8 cellular contexts compared by ENCODE assay signal in genomic region chr7:73822319-73823173, GRCh38. TPM values are rescaled to one million over a fixed set of nuclear protein-coding genes. Genes with fewer than 3 reads are reported as not detected.
DNase-seq lines count a peak whose midpoint lies in the region; ATAC-seq and TF ChIP-seq lines count a peak whose summit lies in the region.

No MANE protein-coding gene starts in this region.

- peak overlapping the region; percentile 15 for H3K27ac Mint-ChIP-seq in mesothelial cell of epicardium

- H3K27me3 Mint-ChIP-seq in mesothelial cell of epicardium (ENCODE audit: low read depth) = no peaks in the 10 kb centered on the region

- H3K4me1 ChIP-seq in BE2C (peaks cover 8% of the 10 kb centered on the region), body of pancreas (peaks cover 36% of the 10 kb centered on the region), tibial nerve (peaks cover 0 to 6% (median 1%) of the 10 kb centered on the region in 4 donors)

- H3K27ac ChIP-seq in body of pancreas = peak overlapping the region in 2 of 4 donors; percentile 23 to 41
- peak overlapping the region in 1 of 4 donors; percentile 68 for H3K27ac ChIP-seq in tibial nerve

- H3K36me3 ChIP-seq in BE2C = no peaks in the 10 kb centered on the region
- no peaks in the 10 kb centered on the region for H3K36me3 ChIP-seq in body of pancreas (replicated peaks in 1 of 2; ENCODE audit: insufficient read depth in 1 of 2, low read depth in 2 of 2)
- no peaks in the 10 kb centered on the region for H3K36me3 ChIP-seq in tibial nerve

- H3K9me3 ChIP-seq in BE2C (no peaks in the 10 kb centered on the region), body of pancreas (no peaks in the 10 kb centered on the region), tibial nerve (no peaks in the 10 kb centered on the region)

- TF ChIP-seq POLR2A in body of pancreas (IDR thresholded peaks at IDR 0.05) (peak in 1 of 3 donors; percentile 32), tibial nerve (IDR thresholded peaks at IDR 0.05) (no peak)

- peak; percentile 90 for DNase-seq in BE2C
- peak; percentile 89 for DNase-seq in LNCaP clone FGC (ENCODE audit: low read depth)
- peak in 3 of 4 donors; percentile 49 to 64 (median 55) for DNase-seq in body of pancreas
- no peak for DNase-seq in mesothelial cell of epicardium (ENCODE audit: low spot score in 2 of 2, unreplicated experiment in 2 of 2)
- DNase-seq in GF-D8 (lab: John Stamatoyannopoulos, UW) = no peak
- DNase-seq in activated CD4-positive, CD25-positive, alpha-beta regulatory T cell treated with anti-CD3 and anti-CD28 coated beads, Interleukin-2, amount 50 U/mL, for 72 hours = no peak
- no peak for DNase-seq in tibial nerve (ENCODE audit: low spot score in 2 of 2)

- intact Hi-C loops in body of pancreas (cut with DNase I) = no loop called here

- peaks cover 19% of the 10 kb centered on the region for H3K4me1 Mint-ChIP-seq in mesothelial cell of epicardium

- H3K27me3 ChIP-seq in BE2C = no peaks in the 10 kb centered on the region
- no peaks in the 10 kb centered on the region for H3K27me3 ChIP-seq in body of pancreas
- H3K27me3 ChIP-seq in tibial nerve = no peaks in the 10 kb centered on the region

- H3K4me3 Mint-ChIP-seq in mesothelial cell of epicardium = no peak overlapping the region

- peak overlapping the region; percentile 10 for H3K4me3 ChIP-seq in BE2C (ENCODE audit: low read depth, low read length)
- H3K4me3 ChIP-seq in LNCaP clone FGC (ENCODE audit: low read depth, low read length) = no peak overlapping the region
- H3K4me3 ChIP-seq in body of pancreas = no peak overlapping the region
- H3K4me3 ChIP-seq in tibial nerve = no peak overlapping the region

- 69 to 71% methylated on average over 9 to 14 of the region's 15 CpGs for WGBS in body of pancreas, 2 donors
- 49 to 56% methylated on average over 11 to 15 of the region's 15 CpGs for WGBS in tibial nerve, 2 donors

- ATAC-seq in body of pancreas = peak; percentile 25
- ATAC-seq in GM18868 (IDR thresholded peaks at IDR 0.05; ENCODE audit: unreplicated experiment) = no peak

- no peaks in the 10 kb centered on the region for H3K9me3 Mint-ChIP-seq in mesothelial cell of epicardium

- no peaks in the 10 kb centered on the region for H3K36me3 Mint-ChIP-seq in mesothelial cell of epicardium

- no peak for TF ChIP-seq EP300 in tibial nerve (IDR thresholded peaks at IDR 0.05)

- TF ChIP-seq CTCF in BE2C (IDR thresholded peaks at IDR 0.05; ENCODE audit: low read depth, low read length) (no peak), LNCaP clone FGC (IDR thresholded peaks at IDR 0.05; ENCODE audit: control insufficient read depth, extremely low read depth, insufficient read depth) (no peak), body of pancreas (IDR thresholded peaks at IDR 0.05) (no peak), mesothelial cell of epicardium (IDR thresholded peaks at IDR 0.05; ENCODE audit: unreplicated experiment) (no peak), tibial nerve (IDR thresholded peaks at IDR 0.05) (no peak)

RNA-seq across cellular contexts. Expression of gene CLDN4, which starts 8.2 kb away (rescaled TPM):
- 22.2 TPM for polyA plus RNA-seq in BE2C (2012; ENCODE audit: insufficient read depth, insufficient read length, low read depth)
- total RNA-seq in body of pancreas (10 to 100 TPM; 65.6 to 76.8 TPM), mesothelial cell of epicardium (158 to 175 TPM (median 165 TPM) in 3 replicates), tibial nerve (1 to 10 TPM in 1 of 4 donors, under 1 TPM in 2, not detected in 1; 0.42 to 2.0 (median 0.66) TPM)

RNA-seq across cellular contexts. Expression of gene METTL27, which starts 19.8 kb away (rescaled TPM):
- polyA plus RNA-seq in BE2C (2012; ENCODE audit: insufficient read depth, insufficient read length, low read depth) = 6.6 TPM
- total RNA-seq in body of pancreas (1 to 10 TPM; 2.1 to 3.3 TPM), mesothelial cell of epicardium (7.9 to 11.4 TPM (median 8.7 TPM) in 3 replicates), tibial nerve (1 to 10 TPM in 3 of 4 donors, not detected in 1; 3.6 to 9.2 (median 9.0) TPM)

RNA-seq across cellular contexts. Expression of gene TMEM270, which starts 38.4 kb away (rescaled TPM):
- polyA plus RNA-seq in BE2C (2012; ENCODE audit: insufficient read depth, insufficient read length, low read depth) = not detected
- total RNA-seq in body of pancreas (not detected), mesothelial cell of epicardium (not detected in 3 replicates), tibial nerve (not detected)

RNA-seq across cellular contexts. Expression of gene CLDN3, which starts 52.5 kb away (rescaled TPM):
- polyA plus RNA-seq in BE2C (2012; ENCODE audit: insufficient read depth, insufficient read length, low read depth) = not detected
- 100 to 1,000 TPM in 1 of 2 donors, 10 to 100 TPM in 1; 94.2 to 150 TPM for total RNA-seq in body of pancreas
- 10.5 to 11.0 TPM (median 10.6 TPM) in 3 replicates for total RNA-seq in mesothelial cell of epicardium
- not detected for total RNA-seq in tibial nerve

Comparison
In these comparisons a context has a peak if more than half of its experiments do, and no peak if none do; other contexts are left out.
1. DNase-seq: peak in BE2C (single experiment), LNCaP clone FGC (single experiment) and body of pancreas (3 of 4); none in mesothelial cell of epicardium (0 of 2), GF-D8 (single experiment), activated CD4-positive, CD25-positive, alpha-beta regulatory T cell treated with anti-CD3 and anti-CD28 coated beads, Interleukin-2, amount 50 U/mL, for 72 hours (single experiment) and tibial nerve (0 of 2).
2. RNA of gene CLDN4, which starts 8.2 kb away (total RNA-seq): 158 to 175 TPM in mesothelial cell of epicardium and 65.6 to 76.8 TPM in body of pancreas; 0.42 to 2.0 TPM in tibial nerve; every median in the first group is over 10 times any median in the second.